Comparison of ENCODE assay signal across 14 cellular contexts in genomic region chr22:37781434-37782059, GRCh38. TPM values are rescaled to one million over a fixed set of nuclear protein-coding genes. Genes with fewer than 3 reads are reported as not detected.
DNase-seq lines count a peak whose midpoint lies in the region; ATAC-seq and TF ChIP-seq lines count a peak whose summit lies in the region.
"Had no signal": no experiment of that assay in that cellular context is flagged by ENCODE, and none has a peak within 500 bp of the region (broad histone marks: within the 10 kb centered on the region; RNA-seq: fewer than 3 reads in every experiment).

No MANE protein-coding gene starts in this region.

- ATAC-seq in HG02885 (IDR thresholded peaks at IDR 0.05; ENCODE audit: poor library complexity, unreplicated experiment), result no peak
- ATAC-seq in HG03159 (IDR thresholded peaks at IDR 0.05; ENCODE audit: unreplicated experiment), result no peak
- no peak for ATAC-seq in HG02973 (IDR thresholded peaks at IDR 0.05; ENCODE audit: unreplicated experiment)

- no peaks in the 10 kb centered on the region for H4K20me1 ChIP-seq in GM23248 (ENCODE audit: insufficient read depth)

- H3K9ac ChIP-seq in GM23248, result no peak overlapping the region

- H3K27ac ChIP-seq in 22Rv1, result no peak overlapping the region
- H3K27ac ChIP-seq in GM23248, result no peak overlapping the region
- no peak overlapping the region for H3K27ac ChIP-seq in VCaP

- H3F3A ChIP-seq in GM23248 (ENCODE audit: insufficient read depth), result peaks cover 10% of the 10 kb centered on the region

- WGBS in GM23248 (ENCODE audit: low coverage in 1 of 2, low lambda C conversion rate in 2 of 2, missing lambda C conversion rate in 2 of 2), 2 experiments, result 51 to 58% methylated on average over 11 to 13 of the region's 13 CpGs

- DNase-seq in GM23248 (peak; percentile 64), foreskin fibroblast (peak in 1 of 2 donors; percentile 60), GM19238 (ENCODE audit: insufficient read length, low spot score) (no peak)
- DNase-seq: activated T-cell treated with anti-CD3 and anti-CD28 coated beads, Interleukin-2, amount 50 U/mL, for 1 hour; NCI-H524; posterior cingulate gyrus had no signal

- in situ Hi-C loops in GM23248 (cut with MboI), result no loop called here

- H3K4me3 ChIP-seq in GM23248 (no peak overlapping the region), foreskin fibroblast (ENCODE audit: low read depth in 1 of 2, low read length in 2 of 2) (no peak overlapping the region)

- no peaks in the 10 kb centered on the region for H3K9me3 ChIP-seq in GM23248 (ENCODE audit: low read depth)

- TF ChIP-seq CTCF in 22Rv1 (IDR thresholded peaks at IDR 0.05), result peak; percentile 36
- TF ChIP-seq CTCF in VCaP (conservative IDR thresholded peaks at IDR 0.05), result peak; percentile 56
- peak; percentile 22 for TF ChIP-seq CTCF in foreskin fibroblast (IDR thresholded peaks at IDR 0.05; ENCODE audit: low read depth, low read length)

- no peak overlapping the region for H2AFZ ChIP-seq in GM23248

- peaks cover 23% of the 10 kb centered on the region for H3K4me1 ChIP-seq in GM23248 (ENCODE audit: insufficient read depth)

- H3K79me2 ChIP-seq in GM23248 (ENCODE audit: insufficient read depth), result no peaks in the 10 kb centered on the region

- no peaks in the 10 kb centered on the region for H3K27me3 ChIP-seq in GM23248 (replicated peaks; ENCODE audit: insufficient read depth)

- no peaks in the 10 kb centered on the region for H3K9me2 ChIP-seq in GM23248 (ENCODE audit: insufficient read depth)

- no peak overlapping the region for H3K4me2 ChIP-seq in GM23248 (ENCODE audit: unreplicated experiment)

- no peaks in the 10 kb centered on the region for H3K36me3 ChIP-seq in GM23248 (ENCODE audit: low read depth)

RNA-seq across cellular contexts. Expression of gene GCAT, which starts 26.2 kb away (rescaled TPM):
- 36.1 and 73.7 TPM in 2 replicates for total RNA-seq in GM23248 (2014; rRNA removed; shearing (Covaris generic))
- 31.5 and 35.9 TPM in 2 replicates for polyA plus RNA-seq in GM23248 (2016; fragmentation: Nextera tagmentation; extraction: Ambion mirVana)

RNA-seq across cellular contexts. Expression of gene GALR3, which starts 41.6 kb away (rescaled TPM):
- not detected in 2 replicates for total RNA-seq in GM23248 (2014; rRNA removed; shearing (Covaris generic))
- polyA plus RNA-seq in GM23248 (2016; fragmentation: Nextera tagmentation; extraction: Ambion mirVana), result not detected in 2 replicates
- total RNA-seq: LHCN-M2; T-helper 2 cell treated with Interferon-gamma antibody and Interleukin-4, amounts not matched to agents 100 ng/mL and 5 ng/mL, for 36 hours had no signal
- polyA plus RNA-seq: CD14-positive monocyte had no signal
